In the genomic region with DNA sequence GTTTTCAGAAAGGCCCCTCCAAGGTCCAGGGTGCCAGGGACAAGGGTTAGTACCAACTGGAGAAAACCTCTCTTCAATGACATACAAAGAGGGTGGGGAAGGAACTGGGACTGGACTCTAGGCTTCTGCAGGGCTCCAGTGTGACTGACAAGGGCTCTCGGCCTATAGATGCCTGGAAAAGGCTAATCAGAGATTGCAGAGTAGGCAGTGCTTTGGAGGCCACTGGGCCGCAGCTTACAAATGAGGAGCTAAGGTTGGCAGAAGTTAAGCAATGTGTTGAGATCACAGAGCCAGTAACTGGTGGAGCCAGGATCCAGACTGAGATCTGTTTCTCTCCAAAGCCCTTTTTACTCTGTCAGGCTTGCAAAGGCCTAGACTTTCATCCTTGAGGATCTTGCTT, we compare ENCODE assay signal across 14 cellular contexts. TPM values are rescaled to one million over a fixed set of nuclear protein-coding genes. Genes with fewer than 3 reads are reported as not detected.
DNase-seq lines count a peak whose midpoint lies in the region; ATAC-seq and TF ChIP-seq lines count a peak whose summit lies in the region.
"Had no signal": no experiment of that assay in that cellular context is flagged by ENCODE, and none has a peak within 500 bp of the region (broad histone marks: within the 10 kb centered on the region; RNA-seq: fewer than 3 reads in every experiment).

No MANE protein-coding gene starts in this region.

- H3K36me3 Mint-ChIP-seq in activated naive CD4-positive, alpha-beta T cell treated with anti-CD3 and anti-CD28 coated beads, Interleukin-2, amount 50 U/mL, for 24 hours = no peaks in the 10 kb centered on the region
- H3K36me3 Mint-ChIP-seq in central memory CD8-positive, alpha-beta T cell (ENCODE audit: insufficient read depth) = peaks cover 3% of the 10 kb centered on the region
- H3K36me3 Mint-ChIP-seq in mesothelial cell of epicardium = no peaks in the 10 kb centered on the region

- no peak for DNase-seq in activated naive CD4-positive, alpha-beta T cell treated with Interleukin-2 at 50 U/mL for 16 hours
- no peak for DNase-seq in central memory CD8-positive, alpha-beta T cell (ENCODE audit: low spot score in 2 of 2)
- DNase-seq in upper lobe of left lung (no peak), UCSD-AML1 (lab: John Stamatoyannopoulos, UW; ENCODE audit: unreplicated experiment) (no peak), mesothelial cell of epicardium (ENCODE audit: low spot score in 2 of 2, unreplicated experiment in 2 of 2) (no peak)
- DNase-seq: activated T-cell treated with anti-CD3 and anti-CD28 coated beads for 4 hours, brain microvascular endothelial cell, GDM1, NCI-H1092, OCI-M1, stomach had no signal

- no peak for TF ChIP-seq POLR2A in upper lobe of left lung (IDR thresholded peaks at IDR 0.05)

- H3K4me3 Mint-ChIP-seq in activated naive CD4-positive, alpha-beta T cell treated with anti-CD3 and anti-CD28 coated beads, Interleukin-2, amount 50 U/mL, for 24 hours = no peak overlapping the region
- no peak overlapping the region for H3K4me3 Mint-ChIP-seq in central memory CD8-positive, alpha-beta T cell
- H3K4me3 Mint-ChIP-seq in mesothelial cell of epicardium = no peak overlapping the region

- ATAC-seq in central memory CD8-positive, alpha-beta T cell (replicated peaks; ENCODE audit: extremely low read depth, poor library complexity, severe bottlenecking) = no peak
- ATAC-seq in upper lobe of left lung (ENCODE audit: low FRiP score in 2 of 2) (no peak), GM21825 (IDR thresholded peaks at IDR 0.05; ENCODE audit: unreplicated experiment) (no peak)

- 41 to 53% methylated on average over 2 of the region's 2 CpGs for WGBS in upper lobe of left lung, 2 donors

- no peak for TF ChIP-seq EP300 in upper lobe of left lung (IDR thresholded peaks at IDR 0.05)

- H3K27me3 ChIP-seq in layer of hippocampus (ENCODE audit: control insufficient read depth, insufficient read depth, low read length) = no peaks in the 10 kb centered on the region
- H3K27me3 ChIP-seq in upper lobe of left lung = no peaks in the 10 kb centered on the region
- H3K27me3 ChIP-seq: brain microvascular endothelial cell, stomach had no signal

- H3K9me3 ChIP-seq in upper lobe of left lung = no peaks in the 10 kb centered on the region
- H3K9me3 ChIP-seq: stomach had no signal

- H3K27me3 Mint-ChIP-seq in activated naive CD4-positive, alpha-beta T cell treated with anti-CD3 and anti-CD28 coated beads, Interleukin-2, amount 50 U/mL, for 24 hours = no peaks in the 10 kb centered on the region
- peaks cover 15% of the 10 kb centered on the region for H3K27me3 Mint-ChIP-seq in central memory CD8-positive, alpha-beta T cell
- peaks cover 12% of the 10 kb centered on the region for H3K27me3 Mint-ChIP-seq in mesothelial cell of epicardium (ENCODE audit: low read depth)

- H3K27ac ChIP-seq in layer of hippocampus (ENCODE audit: low read depth, low read length) (peak overlapping the region; percentile 74), upper lobe of left lung (peak overlapping the region; percentile 50 to 90 (median 82))
- H3K27ac ChIP-seq: brain microvascular endothelial cell had no signal

- peak overlapping the region; percentile 24 for H3K27ac Mint-ChIP-seq in activated naive CD4-positive, alpha-beta T cell treated with anti-CD3 and anti-CD28 coated beads, Interleukin-2, amount 50 U/mL, for 24 hours
- peak overlapping the region; percentile 4 for H3K27ac Mint-ChIP-seq in central memory CD8-positive, alpha-beta T cell (ENCODE audit: low read depth)
- no peak overlapping the region for H3K27ac Mint-ChIP-seq in mesothelial cell of epicardium

- TF ChIP-seq CTCF in upper lobe of left lung (IDR thresholded peaks at IDR 0.05) (no peak), mesothelial cell of epicardium (IDR thresholded peaks at IDR 0.05; ENCODE audit: unreplicated experiment) (no peak)

- H3K36me3 ChIP-seq in upper lobe of left lung = no peaks in the 10 kb centered on the region
- H3K36me3 ChIP-seq: brain microvascular endothelial cell, stomach had no signal

- peaks cover 45 to 73% (median 66%) of the 10 kb centered on the region in 4 donors for H3K4me1 ChIP-seq in upper lobe of left lung

- H3K9me3 Mint-ChIP-seq in activated naive CD4-positive, alpha-beta T cell treated with anti-CD3 and anti-CD28 coated beads, Interleukin-2, amount 50 U/mL, for 24 hours = no peaks in the 10 kb centered on the region
- H3K9me3 Mint-ChIP-seq in central memory CD8-positive, alpha-beta T cell = no peaks in the 10 kb centered on the region
- no peaks in the 10 kb centered on the region for H3K9me3 Mint-ChIP-seq in mesothelial cell of epicardium

- H3K4me1 Mint-ChIP-seq in activated naive CD4-positive, alpha-beta T cell treated with anti-CD3 and anti-CD28 coated beads, Interleukin-2, amount 50 U/mL, for 24 hours = peaks cover 90% of the 10 kb centered on the region
- peaks cover 8% of the 10 kb centered on the region for H3K4me1 Mint-ChIP-seq in central memory CD8-positive, alpha-beta T cell
- peaks cover 38% of the 10 kb centered on the region for H3K4me1 Mint-ChIP-seq in mesothelial cell of epicardium

- no peak overlapping the region for H3K4me3 ChIP-seq in upper lobe of left lung

RNA-seq across cellular contexts. Expression of gene DGKZ, which starts 7.4 kb away (rescaled TPM):
- total RNA-seq in upper lobe of left lung (100 to 1,000 TPM in 2 of 6 donors, 10 to 100 TPM in 4; 55.1 to 145 (median 65.5) TPM), mesothelial cell of epicardium (46.3 to 50.6 TPM (median 46.5 TPM) in 3 replicates)

RNA-seq across cellular contexts. Expression of gene MDK, which starts 41.7 kb away (rescaled TPM):
- 10 to 100 TPM in 5 of 6 donors, not detected in 1; 14.3 to 44.8 (median 34.1) TPM for total RNA-seq in upper lobe of left lung
- 1,547 to 1,604 TPM (median 1,586 TPM) in 3 replicates for total RNA-seq in mesothelial cell of epicardium

RNA-seq across cellular contexts. Expression of gene CHRM4, which starts 51.8 kb away (rescaled TPM):
- total RNA-seq in upper lobe of left lung = 1 to 10 TPM in 1 of 6 donors, under 1 TPM in 3, not detected in 2; 0.34 to 1.4 (median 0.53) TPM
- 0.42 to 0.68 TPM (median 0.51 TPM) in 3 replicates for total RNA-seq in mesothelial cell of epicardium

Comparison
In these comparisons a context has a peak if more than half of its experiments do, and no peak if none do; other contexts are left out.
1. RNA of gene MDK, which starts 41.7 kb away (total RNA-seq): 1,547 to 1,604 TPM in mesothelial cell of epicardium; 14.3 to 44.8 TPM in upper lobe of left lung; every median in the first group is over 10 times any median in the second.